Comparison of ENCODE assay signal across 1 cellular context in the genomic region with DNA sequence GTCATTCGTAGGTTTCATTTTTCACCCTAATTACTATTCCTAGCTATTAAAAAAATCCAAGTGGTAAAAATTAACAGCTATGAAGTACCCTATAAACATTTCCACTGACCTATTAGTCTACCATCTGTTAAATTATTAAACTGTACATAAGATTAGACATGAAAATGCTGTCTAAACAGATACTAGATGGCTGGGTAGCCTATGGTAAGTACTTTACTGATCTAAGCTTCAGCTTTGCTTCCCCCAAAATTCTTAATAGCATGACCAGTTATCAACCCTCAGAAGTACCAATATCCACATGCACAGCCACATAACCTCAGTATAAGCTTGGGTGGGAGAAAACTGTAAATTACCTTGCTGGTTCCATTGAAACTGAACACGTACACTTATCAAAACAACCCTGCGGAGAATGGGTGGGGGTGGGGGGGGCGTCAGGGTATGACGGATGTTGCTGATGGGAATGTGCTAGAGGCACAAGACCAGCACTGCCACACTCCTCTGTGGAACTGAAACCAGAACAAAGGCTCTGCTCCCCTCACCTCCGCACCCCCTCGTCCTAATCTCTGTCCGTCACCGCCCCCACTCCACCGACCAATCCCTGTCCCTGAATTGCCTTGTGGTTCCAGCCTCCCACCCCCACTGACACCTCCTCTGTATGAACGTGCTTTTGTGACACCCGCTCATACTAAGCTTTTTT.
TF ChIP-seq lines count a peak whose summit lies in the region.

No MANE protein-coding gene starts in this region.

TF ChIP-seq in K562, 482 proteins besides CTCF, POLR2A, EP300 and RAD21 (continued from another document):
- TF ChIP-seq, protein P1, sequence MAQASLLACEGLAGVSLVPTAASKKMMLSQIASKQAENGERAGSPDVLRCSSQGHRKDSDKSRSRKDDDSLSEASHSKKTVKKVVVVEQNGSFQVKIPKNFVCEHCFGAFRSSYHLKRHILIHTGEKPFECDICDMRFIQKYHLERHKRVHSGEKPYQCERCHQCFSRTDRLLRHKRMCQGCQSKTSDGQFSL (CRISPR knock-in tag; IDR thresholded peaks at IDR 0.05) = peak; percentile 90
- TF ChIP-seq, protein P1 (tag; IDR thresholded peaks at IDR 0.05) = peak in 1 of 2 experiments; percentile 55; a peak in 1 of 4 replicates
- TF ChIP-seq BMI1 (IDR thresholded peaks at IDR 0.05; ENCODE audit: low read length) = no peak
- peak in 1 of 2 experiments; percentile 37; a peak in 1 of 4 replicates for TF ChIP-seq NRF1 (conservative IDR thresholded peaks at IDR 0.05 in 1 of 2, IDR thresholded peaks at IDR 0.05 in 1 of 2)
- TF ChIP-seq, protein P2, sequence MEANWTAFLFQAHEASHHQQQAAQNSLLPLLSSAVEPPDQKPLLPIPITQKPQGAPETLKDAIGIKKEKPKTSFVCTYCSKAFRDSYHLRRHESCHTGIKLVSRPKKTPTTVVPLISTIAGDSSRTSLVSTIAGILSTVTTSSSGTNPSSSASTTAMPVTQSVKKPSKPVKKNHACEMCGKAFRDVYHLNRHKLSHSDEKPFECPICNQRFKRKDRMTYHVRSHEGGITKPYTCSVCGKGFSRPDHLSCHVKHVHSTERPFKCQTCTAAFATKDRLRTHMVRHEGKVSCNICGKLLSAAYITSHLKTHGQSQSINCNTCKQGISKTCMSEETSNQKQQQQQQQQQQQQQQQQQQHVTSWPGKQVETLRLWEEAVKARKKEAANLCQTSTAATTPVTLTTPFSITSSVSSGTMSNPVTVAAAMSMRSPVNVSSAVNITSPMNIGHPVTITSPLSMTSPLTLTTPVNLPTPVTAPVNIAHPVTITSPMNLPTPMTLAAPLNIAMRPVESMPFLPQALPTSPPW (CRISPR knock-in tag; IDR thresholded peaks at IDR 0.05) = peak; percentile 82
- TF ChIP-seq, protein P3, sequence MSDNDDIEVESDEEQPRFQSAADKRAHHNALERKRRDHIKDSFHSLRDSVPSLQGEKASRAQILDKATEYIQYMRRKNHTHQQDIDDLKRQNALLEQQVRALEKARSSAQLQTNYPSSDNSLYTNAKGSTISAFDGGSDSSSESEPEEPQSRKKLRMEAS (CRISPR knock-in tag; IDR thresholded peaks at IDR 0.05) = 0 out of 2 replicates have a peak, but pooled peaks have one; percentile 35
- TF ChIP-seq CSDE1 (IDR thresholded peaks at IDR 0.05) = no peak
- no peak for TF ChIP-seq CBFB (CRISPR knock-in tag; IDR thresholded peaks at IDR 0.05)
- no peak for TF ChIP-seq HIVEP1 (CRISPR knock-in tag; IDR thresholded peaks at IDR 0.05)
- peak; percentile 43; the same call in 1 of the 2 replicates for TF ChIP-seq JUND (IDR thresholded peaks at IDR 0.05; ENCODE audit: borderline replicate concordance, low read depth, low read length)
- TF ChIP-seq JUND (tag; IDR thresholded peaks at IDR 0.05; ENCODE audit: borderline replicate concordance, low read depth, low read length) = no peak
- TF ChIP-seq KDM1A (IDR thresholded peaks at IDR 0.05) = peak; percentile 51 to 74; a peak in 3 of 4 replicates
